Comparison of ENCODE assay signal across 18 cellular contexts in the genomic region with DNA sequence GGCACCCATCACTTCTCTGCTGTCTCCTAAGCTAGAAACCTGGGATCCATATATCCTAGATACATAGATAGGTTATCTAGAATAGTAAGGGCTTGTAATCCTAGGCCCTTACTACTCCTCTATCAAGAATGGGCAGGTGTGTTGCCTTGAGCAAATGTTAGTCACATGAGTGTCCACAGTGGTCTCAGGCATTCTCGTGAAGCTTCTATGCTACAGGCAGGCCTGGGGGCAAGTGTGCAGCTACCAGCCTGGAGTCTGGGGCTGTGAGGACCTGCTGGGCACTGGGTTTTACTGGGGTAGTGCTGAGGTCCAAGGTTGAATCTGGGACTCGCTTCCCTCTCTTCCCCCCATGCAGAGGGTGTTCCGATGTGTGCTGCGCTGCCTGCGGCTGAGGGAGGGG.
DNase-seq lines count a peak whose midpoint lies in the region; ATAC-seq and TF ChIP-seq lines count a peak whose summit lies in the region.
"Had no signal": no experiment of that assay in that cellular context is flagged by ENCODE, and none has a peak within 500 bp of the region (broad histone marks: within the 10 kb centered on the region; RNA-seq: fewer than 3 reads in every experiment).

No MANE protein-coding gene starts in this region.

- no peaks in the 10 kb centered on the region for H3K4me1 ChIP-seq in Panc1 (ENCODE audit: control insufficient read depth, insufficient read depth, low read length)
- H3K4me1 ChIP-seq in endodermal cell (ENCODE audit: control insufficient read depth, insufficient read depth, low read length): peaks cover 9% of the 10 kb centered on the region
- H3K4me1 ChIP-seq in trophoblast cell (ENCODE audit: control insufficient read depth in 1 of 2, insufficient read depth in 2 of 2, low read length in 2 of 2): peaks cover 6 to 7% of the 10 kb centered on the region in 2 experiments

- no peak for DNase-seq in left ventricle myocardium superior
- DNase-seq in left cardiac atrium: no peak
- no peak for DNase-seq in Panc1 (ENCODE audit: low read depth, low spot score)
- peak; percentile 36 for DNase-seq in endodermal cell
- peak; percentile 50 to 75 for DNase-seq in trophoblast cell
- DNase-seq in stimulated activated CD4-positive, alpha-beta T cell treated with anti-CD3 and anti-CD28 coated beads, Interleukin-15, amount 100 ng/mL, for 24 hours: no peak
- no peak for DNase-seq in G401 (ENCODE audit: low spot score)
- DNase-seq: CD8-positive, alpha-beta T cell; DMS 273 treated with DMSO at 0.1 percent for 48 hours; DMS53; DND-41; EL; GOT3; IMR-90 had no signal

- H3K27ac ChIP-seq in Panc1 (ENCODE audit: low read length): no peak overlapping the region
- no peak overlapping the region for H3K27ac ChIP-seq in endodermal cell (ENCODE audit: low read depth, low read length)
- no peak overlapping the region for H3K27ac ChIP-seq in trophoblast cell (ENCODE audit: low read depth, low read length)
- H3K27ac ChIP-seq: BLaER1 treated with 17β-estradiol and CSF1 and Interleukin-3, amounts not matched to agents 10 nM and 100 nM had no signal

- in situ Hi-C loops in Panc1 (cut with HindIII; ENCODE audit: low pct_unique_long_range_greater_than_20kb, low sequenced_read_pairs) (no loop called here), G401 (cut with HindIII; ENCODE audit: low sequenced_read_pairs) (no loop called here)

- no peak overlapping the region for H3K4me3 Mint-ChIP-seq in endodermal cell
- H3K4me3 Mint-ChIP-seq: B cell; CD8-positive, alpha-beta T cell had no signal

- peak; percentile 30 for ATAC-seq in left ventricle myocardium superior
- no peak for ATAC-seq in left cardiac atrium
- ATAC-seq in Panc1: peak; percentile 30; the same call in 1 of the 2 replicates
- ATAC-seq in HG02588 (IDR thresholded peaks at IDR 0.05; ENCODE audit: unreplicated experiment): no peak
- ATAC-seq: CD8-positive, alpha-beta T cell; K562 had no signal

- no peak overlapping the region for H3K23ac ChIP-seq in trophoblast cell (ENCODE audit: low read length)

- H3K4ac ChIP-seq in trophoblast cell (ENCODE audit: low read depth, low read length): no peak overlapping the region

- no peak overlapping the region for H4K91ac ChIP-seq in trophoblast cell (ENCODE audit: low read depth, low read length)

- H3K4me1 Mint-ChIP-seq in endodermal cell: peaks cover 14% of the 10 kb centered on the region
- H3K4me1 Mint-ChIP-seq: B cell had no signal

- peaks cover 5% of the 10 kb centered on the region for H3K36me3 ChIP-seq in Panc1 (ENCODE audit: control insufficient read depth, insufficient read depth, low read length)
- H3K36me3 ChIP-seq in endodermal cell (ENCODE audit: control insufficient read depth, insufficient read depth, low read length): peaks cover 45% of the 10 kb centered on the region
- peaks cover 24 to 28% of the 10 kb centered on the region in 2 experiments for H3K36me3 ChIP-seq in trophoblast cell (ENCODE audit: control insufficient read depth in 1 of 2, insufficient read depth in 2 of 2, low read length in 2 of 2)

- H3K27me3 Mint-ChIP-seq in endodermal cell (ENCODE audit: insufficient read depth): no peaks in the 10 kb centered on the region

- H2BK12ac ChIP-seq in trophoblast cell (ENCODE audit: low read length): no peak overlapping the region

- H3K9me3 ChIP-seq in Panc1 (ENCODE audit: control insufficient read depth, insufficient read depth, low read depth, low read length): no peaks in the 10 kb centered on the region
- no peaks in the 10 kb centered on the region for H3K9me3 ChIP-seq in endodermal cell (ENCODE audit: control insufficient read depth, low read length)
- no peaks in the 10 kb centered on the region for H3K9me3 ChIP-seq in trophoblast cell (ENCODE audit: insufficient read depth, low read depth, low read length)

- intact Hi-C loops in left ventricle myocardium superior (cut with micrococcal nuclease): no loop called here
- intact Hi-C loops in left cardiac atrium (cut with DNase I): no loop called here
- intact Hi-C loops in Panc1 (cut with micrococcal nuclease; ENCODE audit: unreplicated experiment): no loop called here

- no peak for TF ChIP-seq CTCF in Panc1 (IDR thresholded peaks at IDR 0.05)
- TF ChIP-seq CTCF in endodermal cell (conservative IDR thresholded peaks at IDR 0.05): no peak

- no peak overlapping the region for H3K27ac Mint-ChIP-seq in endodermal cell
- H3K27ac Mint-ChIP-seq: B cell; CD8-positive, alpha-beta T cell had no signal

- H4K8ac ChIP-seq in trophoblast cell (ENCODE audit: low read depth, low read length): no peak overlapping the region

- peaks cover 42% of the 10 kb centered on the region for H3K36me3 Mint-ChIP-seq in endodermal cell (ENCODE audit: low read depth)

- WGBS in endodermal cell (ENCODE audit: insufficient coverage in 1 of 2, insufficient read length in 1 of 2), 2 experiments: 97 to 100% methylated on average over 5 of the region's 5 CpGs
- WGBS in trophoblast cell (ENCODE audit: extremely low coverage, insufficient coverage, insufficient read length): no CpG with 5 or more reads among the region's 5 CpGs

- H3K9ac ChIP-seq in endodermal cell (ENCODE audit: extremely low read depth, low read length, poor library complexity, severe bottlenecking) (no peak overlapping the region), trophoblast cell (ENCODE audit: low read length) (no peak overlapping the region)
- H3K9ac ChIP-seq: BLaER1 treated with 17β-estradiol and CSF1 and Interleukin-3, amounts not matched to agents 10 nM and 100 nM had no signal

- H3K79me2 ChIP-seq in trophoblast cell (ENCODE audit: control insufficient read depth, insufficient read depth, low read length, poor library complexity): no peaks in the 10 kb centered on the region

- no TSS peak for BruUV-seq in Panc1 (replicated peaks; lab: Mats Ljungman, UMichigan)

- no peak overlapping the region for H4K12ac ChIP-seq in trophoblast cell (ENCODE audit: low read depth, low read length)

- no peak overlapping the region for H2AFZ ChIP-seq in trophoblast cell (ENCODE audit: insufficient read depth, low read length, poor library complexity)

- no peak overlapping the region for H2AK5ac ChIP-seq in trophoblast cell (ENCODE audit: low read length)

- no peaks in the 10 kb centered on the region for H3K79me1 ChIP-seq in trophoblast cell (ENCODE audit: low read length)

- no peak overlapping the region for H3K14ac ChIP-seq in trophoblast cell (ENCODE audit: low read length)

- H3K18ac ChIP-seq in trophoblast cell (ENCODE audit: low read length): no peak overlapping the region

- no peaks in the 10 kb centered on the region for H3K27me3 ChIP-seq in Panc1 (ENCODE audit: control insufficient read depth, insufficient read depth, low read length)
- no peaks in the 10 kb centered on the region for H3K27me3 ChIP-seq in endodermal cell (ENCODE audit: control insufficient read depth, insufficient read depth, low read length, poor library complexity, severe bottlenecking)
- no peaks in the 10 kb centered on the region for H3K27me3 ChIP-seq in trophoblast cell (ENCODE audit: insufficient read depth, low read length)
- H3K27me3 ChIP-seq: BLaER1 treated with 17β-estradiol and CSF1 and Interleukin-3, amounts not matched to agents 10 nM and 100 nM had no signal

- POLR2A ChIA-PET in Panc1 (lab: Charles Lee): no interaction called here

- H3K4me2 ChIP-seq in trophoblast cell (ENCODE audit: low read length): no peak overlapping the region
- H3K4me2 ChIP-seq: BLaER1 treated with 17β-estradiol and CSF1 and Interleukin-3, amounts not matched to agents 10 nM and 100 nM had no signal

- H3K9me3 Mint-ChIP-seq in endodermal cell: no peaks in the 10 kb centered on the region
- H3K9me3 Mint-ChIP-seq: CD8-positive, alpha-beta T cell had no signal

- H3K4me3 ChIP-seq in Panc1 (ENCODE audit: low read depth in 2 of 2, low read length in 2 of 2) (no peak overlapping the region), endodermal cell (ENCODE audit: low read length) (no peak overlapping the region), trophoblast cell (ENCODE audit: low read depth, low read length) (no peak overlapping the region)
- H3K4me3 ChIP-seq: BLaER1 treated with 17β-estradiol and CSF1 and Interleukin-3, amounts not matched to agents 10 nM and 100 nM; K562 had no signal

- H2BK5ac ChIP-seq in trophoblast cell (ENCODE audit: low read depth, low read length, poor library complexity): no peak overlapping the region

- H2BK120ac ChIP-seq in trophoblast cell (ENCODE audit: insufficient read depth, low read length, poor library complexity): no peak overlapping the region

- CTCF ChIA-PET in Panc1 (lab: Charles Lee): interaction anchor here (0.6 to 1.4 kb wide), 2 partner anchors 14 to 172 kb away, joined by 3 to 5 read pairs; no protein-coding TSS in a partner anchor

Comparison
In these comparisons a context has a peak if more than half of its experiments do, and no peak if none do; other contexts are left out.
1. ATAC-seq: peak in left ventricle myocardium superior (single experiment) and Panc1 (single experiment); none in left cardiac atrium (0 of 2) and HG02588 (single experiment).
2. DNase-seq: peak in endodermal cell (single experiment) and trophoblast cell (2 of 2); none in left ventricle myocardium superior (single experiment), left cardiac atrium (single experiment), Panc1 (single experiment), stimulated activated CD4-positive, alpha-beta T cell treated with anti-CD3 and anti-CD28 coated beads, Interleukin-15, amount 100 ng/mL, for 24 hours (single experiment) and G401 (single experiment).